Comparison of ENCODE assay signal across 14 cellular contexts in the genomic region with DNA sequence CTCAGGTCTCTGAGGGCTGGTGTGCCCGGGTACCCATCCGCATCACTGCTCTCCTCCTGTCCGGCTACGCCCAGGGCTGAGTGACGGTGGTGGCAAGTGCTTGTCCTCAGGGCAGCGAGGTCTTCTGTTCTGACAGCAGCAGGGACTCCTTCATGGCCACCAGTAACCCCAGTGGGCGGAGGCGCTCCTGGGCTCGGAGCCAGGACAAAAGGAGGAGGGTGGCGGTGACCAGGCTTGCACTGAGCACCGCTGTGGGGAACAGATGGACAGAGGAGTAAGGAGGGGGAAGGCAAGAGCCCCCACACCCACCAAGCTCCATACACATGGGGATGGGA. TPM values are rescaled to one million over a fixed set of nuclear protein-coding genes. Genes with fewer than 3 reads are reported as not detected.
DNase-seq lines count a peak whose midpoint lies in the region; ATAC-seq and TF ChIP-seq lines count a peak whose summit lies in the region.
"Had no signal": no experiment of that assay in that cellular context is flagged by ENCODE, and none has a peak within 500 bp of the region (broad histone marks: within the 10 kb centered on the region; RNA-seq: fewer than 3 reads in every experiment).

No MANE protein-coding gene starts in this region.

- H3K4me1 Mint-ChIP-seq in endothelial cell (ENCODE audit: unreplicated experiment) = peaks cover 10% of the 10 kb centered on the region

- H3K4me2 ChIP-seq in BLaER1 = no peak overlapping the region

- DNase-seq in HuH-7.5 (ENCODE audit: low spot score) (peak; percentile 11), endothelial cell (ENCODE audit: low spot score) (peak; percentile 1), myocyte (ENCODE audit: low read depth) (peak; percentile 78), GM03348 (ENCODE audit: low spot score) (no peak), AG08396 (ENCODE audit: low spot score) (no peak), pons (ENCODE audit: low spot score) (no peak)
- DNase-seq: activated T-cell treated with anti-CD3 and anti-CD28 coated beads, Interleukin-2, amount 50 U/mL, for 4 hours; esophagus squamous epithelium; NCI-H1436 treated with DMSO at 0.1 percent for 48 hours had no signal

- TF ChIP-seq CTCF in endothelial cell (IDR thresholded peaks at IDR 0.05; ENCODE audit: unreplicated experiment) = no peak

- peak overlapping the region; percentile 23; the same call in 1 of the 2 replicates for H3K27ac ChIP-seq in BLaER1
- H3K27ac ChIP-seq: C4-2B, esophagus squamous epithelium had no signal

- no peak overlapping the region for H3K4me3 Mint-ChIP-seq in endothelial cell (ENCODE audit: unreplicated experiment)
- H3K4me3 Mint-ChIP-seq: activated T-cell treated with anti-CD3 and anti-CD28 coated beads, Interleukin-2, amount 50 U/mL, for 4 hours; naive thymus-derived CD4-positive, alpha-beta T cell; T-helper 1 cell treated with Interleukin-12 subunit alpha and Interleukin-12 subunit beta and Interleukin-4 antibody, amounts not matched to agents 30 μg/mL and 1 μg/mL, for 36 hours had no signal

- H3K9me3 ChIP-seq in BLaER1 = no peaks in the 10 kb centered on the region
- H3K9me3 ChIP-seq: esophagus squamous epithelium had no signal

- H3K9me3 Mint-ChIP-seq in endothelial cell (ENCODE audit: unreplicated experiment) = no peaks in the 10 kb centered on the region
- H3K9me3 Mint-ChIP-seq: activated T-cell treated with anti-CD3 and anti-CD28 coated beads, Interleukin-2, amount 50 U/mL, for 4 hours; naive thymus-derived CD4-positive, alpha-beta T cell; T-helper 1 cell treated with Interleukin-12 subunit alpha and Interleukin-12 subunit beta and Interleukin-4 antibody, amounts not matched to agents 30 μg/mL and 1 μg/mL, for 36 hours had no signal

- no peak overlapping the region for H3K9ac ChIP-seq in BLaER1

- peaks cover 52% of the 10 kb centered on the region for H4K20me1 ChIP-seq in BLaER1

- H3K27me3 ChIP-seq in BLaER1 = no peaks in the 10 kb centered on the region
- H3K27me3 ChIP-seq: esophagus squamous epithelium had no signal

- peaks cover 4% of the 10 kb centered on the region for H3K27me3 Mint-ChIP-seq in endothelial cell (ENCODE audit: unreplicated experiment)
- H3K27me3 Mint-ChIP-seq: naive thymus-derived CD4-positive, alpha-beta T cell had no signal

- H3K27ac Mint-ChIP-seq in endothelial cell (ENCODE audit: unreplicated experiment) = no peak overlapping the region
- H3K27ac Mint-ChIP-seq: T-helper 1 cell treated with Interleukin-12 subunit alpha and Interleukin-12 subunit beta and Interleukin-4 antibody, amounts not matched to agents 30 μg/mL and 1 μg/mL, for 36 hours had no signal

- ATAC-seq in HG02571 (IDR thresholded peaks at IDR 0.05; ENCODE audit: unreplicated experiment) = no peak
- ATAC-seq: activated T-cell treated with anti-CD3 and anti-CD28 coated beads, Interleukin-2, amount 50 U/mL, for 4 hours; naive thymus-derived CD4-positive, alpha-beta T cell had no signal

- H3K36me3 Mint-ChIP-seq in endothelial cell (ENCODE audit: low read depth, unreplicated experiment) = peaks cover 4% of the 10 kb centered on the region

- H3K4me3 ChIP-seq in BLaER1 = no peak overlapping the region
- H3K4me3 ChIP-seq: esophagus squamous epithelium had no signal

- peaks cover 50% of the 10 kb centered on the region for H3K4me1 ChIP-seq in BLaER1

- peaks cover 51% of the 10 kb centered on the region for H3K36me3 ChIP-seq in BLaER1

RNA-seq across cellular contexts. Expression of a gene that starts 5.8 kb away (rescaled TPM):
- total RNA-seq in endothelial cell (ENCODE audit: unreplicated experiment) = 111 TPM
- total RNA-seq in myocyte = 94.6 and 97.0 TPM in 2 replicates
- polyA plus RNA-seq in myocyte (2012) = 30.9 TPM

RNA-seq across cellular contexts. Expression of a gene that starts 18.9 kb away (rescaled TPM):
- 39.9 TPM for total RNA-seq in endothelial cell (ENCODE audit: unreplicated experiment)
- 42.5 and 60.6 TPM in 2 replicates for total RNA-seq in myocyte
- 149 TPM for polyA plus RNA-seq in myocyte (2012)

RNA-seq across cellular contexts. Expression of a gene that starts 19.0 kb away (rescaled TPM):
- total RNA-seq in endothelial cell (ENCODE audit: unreplicated experiment) (1,732 TPM), myocyte (184 and 191 TPM in 2 replicates)
- polyA plus RNA-seq in myocyte (2012) = 1,008 TPM

RNA-seq across cellular contexts. Expression of a gene that starts 40.7 kb away (rescaled TPM):
- total RNA-seq in endothelial cell (ENCODE audit: unreplicated experiment) (109 TPM), myocyte (0.05 and 0.11 TPM in 2 replicates)
- 0.14 TPM for polyA plus RNA-seq in myocyte (2012)

Comparison
In these comparisons a context has a peak if more than half of its experiments do, and no peak if none do; other contexts are left out.
1. DNase-seq: peak in HuH-7.5 (single experiment), endothelial cell (single experiment) and myocyte (single experiment); none in GM03348 (single experiment), AG08396 (single experiment) and pons (single experiment).